8 cellular contexts compared by ENCODE assay signal in genomic region chr6:53811082-53811481, GRCh38. TPM values are rescaled to one million over a fixed set of nuclear protein-coding genes. Genes with fewer than 3 reads are reported as not detected.
DNase-seq lines count a peak whose midpoint lies in the region; ATAC-seq and TF ChIP-seq lines count a peak whose summit lies in the region.

No MANE protein-coding gene starts in this region.

- DNase-seq in Right ventricle myocardium superior: no peak
- no peak for DNase-seq in cardiac septum (ENCODE audit: low spot score)
- DNase-seq in Panc1 (ENCODE audit: low read depth, low spot score): no peak
- peak; percentile 42 to 71 for DNase-seq in lung microvascular endothelial cell (ENCODE audit: low read depth in 2 of 2)
- DNase-seq in effector CD4-positive, alpha-beta T cell: no peak
- DNase-seq in activated CD8-positive, alpha-beta memory T cell treated with anti-CD3 and anti-CD28 coated beads, Interleukin-2, amount 50 U/mL, for 48 hours: no peak
- no peak for DNase-seq in endothelial cell (ENCODE audit: low spot score)

- H3K27me3 ChIP-seq in Panc1 (ENCODE audit: control insufficient read depth, insufficient read depth, low read length): no peaks in the 10 kb centered on the region

- no peaks in the 10 kb centered on the region for H3K36me3 Mint-ChIP-seq in endothelial cell (ENCODE audit: low read depth, unreplicated experiment)

- in situ Hi-C loops in Panc1 (cut with HindIII; ENCODE audit: low pct_unique_long_range_greater_than_20kb, low sequenced_read_pairs): no loop called here

- no peak for TF ChIP-seq CTCF in Panc1 (IDR thresholded peaks at IDR 0.05)
- TF ChIP-seq CTCF in endothelial cell (IDR thresholded peaks at IDR 0.05; ENCODE audit: unreplicated experiment): no peak

- 0 out of 2 replicates have a peak, but pooled peaks cover 7% of the 10 kb centered on the region for H3K4me1 ChIP-seq in Panc1 (ENCODE audit: control insufficient read depth, insufficient read depth, low read length)

- H3K27me3 Mint-ChIP-seq in endothelial cell (ENCODE audit: unreplicated experiment): peaks cover 3% of the 10 kb centered on the region

- no peak overlapping the region for H3K27ac Mint-ChIP-seq in endothelial cell (ENCODE audit: unreplicated experiment)

- POLR2A ChIA-PET in Panc1 (lab: Charles Lee): no interaction called here

- intact Hi-C loops in Right ventricle myocardium superior (cut with DNase I): no loop called here
- intact Hi-C loops in cardiac septum (cut with DNase I): no loop called here
- intact Hi-C loops in Panc1 (cut with micrococcal nuclease; ENCODE audit: unreplicated experiment): no loop called here

- no peak overlapping the region for H3K4me3 Mint-ChIP-seq in endothelial cell (ENCODE audit: unreplicated experiment)

- BruUV-seq in Panc1 (replicated peaks; lab: Mats Ljungman, UMichigan): no TSS peak

- H3K36me3 ChIP-seq in Panc1 (ENCODE audit: control insufficient read depth, insufficient read depth, low read length): no peaks in the 10 kb centered on the region

- H3K9me3 Mint-ChIP-seq in endothelial cell (ENCODE audit: unreplicated experiment): no peaks in the 10 kb centered on the region

- peaks cover 46% of the 10 kb centered on the region for H3K4me1 Mint-ChIP-seq in endothelial cell (ENCODE audit: unreplicated experiment)

- no peak overlapping the region for H3K27ac ChIP-seq in Panc1 (ENCODE audit: low read length)

- no peak overlapping the region for H3K4me3 ChIP-seq in Panc1 (ENCODE audit: low read depth in 2 of 2, low read length in 2 of 2)

- ATAC-seq in Right ventricle myocardium superior (ENCODE audit: poor library complexity) (peak; percentile 40), HG03103 (IDR thresholded peaks at IDR 0.05; ENCODE audit: low read depth, unreplicated experiment) (peak; percentile 52), Panc1 (peak; percentile 48; the same call in 1 of the 2 replicates)

- H3K9me3 ChIP-seq in Panc1 (ENCODE audit: control insufficient read depth, insufficient read depth, low read depth, low read length): no peaks in the 10 kb centered on the region

- CTCF ChIA-PET in Panc1 (lab: Charles Lee): no interaction called here

RNA-seq across cellular contexts. Expression of gene LRRC1, which starts 16.3 kb away (rescaled TPM):
- total RNA-seq in Right ventricle myocardium superior: 1.8 TPM
- 6.4 TPM for total RNA-seq in cardiac septum
- 13.8 TPM for total RNA-seq in Panc1 (2021; ENCODE audit: unreplicated experiment)
- 8.0 TPM for polyA plus RNA-seq in Panc1 (2012; ENCODE audit: insufficient read length)
- 38.4 and 77.8 TPM in 2 replicates for total RNA-seq in lung microvascular endothelial cell
- 7.5 TPM for total RNA-seq in endothelial cell (ENCODE audit: unreplicated experiment)

Comparison
In these comparisons a context has a peak if more than half of its experiments do, and no peak if none do; other contexts are left out.
1. DNase-seq: peak in lung microvascular endothelial cell (2 of 2); none in Right ventricle myocardium superior (single experiment), cardiac septum (single experiment), Panc1 (single experiment), effector CD4-positive, alpha-beta T cell (single experiment), activated CD8-positive, alpha-beta memory T cell treated with anti-CD3 and anti-CD28 coated beads, Interleukin-2, amount 50 U/mL, for 48 hours (single experiment) and endothelial cell (single experiment).
2. Peak in every context shown above with its lines, with median percentiles within 50 percentile points of each other: ATAC-seq.